ENCODE assay signal across 7 cellular contexts in genomic region chr15:84583921-84584320, GRCh38. TPM values are rescaled to one million over a fixed set of nuclear protein-coding genes. Genes with fewer than 3 reads are reported as not detected.
A peak's percentile ranks its signal among the peaks of the same experiment; 100 is the strongest.
DNase-seq lines count a peak whose midpoint lies in the region; ATAC-seq and TF ChIP-seq lines count a peak whose summit lies in the region.
"Not testable (repeated sequence)": the region's sequence is repeated elsewhere in the genome, so short reads cannot be mapped to it uniquely, and the experiment has no call there.

No MANE protein-coding gene starts in this region.

- H3K36me3 Mint-ChIP-seq in T-helper 17 cell (ENCODE audit: low read depth): not testable (repeated sequence)

- not testable (repeated sequence) for H3K27ac ChIP-seq in esophagus muscularis mucosa (replicated peaks in 1 of 4)

- not testable (repeated sequence) for H3K27me3 ChIP-seq in esophagus muscularis mucosa

- in situ Hi-C loops in G401 (cut with HindIII; ENCODE audit: low sequenced_read_pairs): not testable (repeated sequence)

- H3K4me3 Mint-ChIP-seq in T-helper 17 cell: peak overlapping the region; percentile 36

- not testable (repeated sequence) for TF ChIP-seq CTCF in esophagus muscularis mucosa (IDR thresholded peaks at IDR 0.05); fibroblast of pulmonary artery (IDR thresholded peaks at IDR 0.05; ENCODE audit: low read length, missing control alignments)

- intact Hi-C loops in esophagus muscularis mucosa (cut with DNase I): not testable (repeated sequence)

- not testable (repeated sequence) for H3K4me3 ChIP-seq in esophagus muscularis mucosa; fibroblast of pulmonary artery (replicated peaks; ENCODE audit: low read depth, low read length)

- not testable (repeated sequence) for H3K36me3 ChIP-seq in esophagus muscularis mucosa

- ATAC-seq in T-helper 17 cell: not testable (repeated sequence)

- H3K4me1 Mint-ChIP-seq in T-helper 17 cell: not testable (repeated sequence)

- not testable (repeated sequence) for H3K27ac Mint-ChIP-seq in T-helper 17 cell

- TF ChIP-seq POLR2A in esophagus muscularis mucosa (IDR thresholded peaks at IDR 0.05; ENCODE audit: low read depth): not testable (repeated sequence)

- peaks cover 18% of the 10 kb centered on the region for H3K27me3 Mint-ChIP-seq in T-helper 17 cell

- not testable (repeated sequence) for TF ChIP-seq EP300 in esophagus muscularis mucosa (IDR thresholded peaks at IDR 0.05)

- not testable (repeated sequence) for H3K9me3 ChIP-seq in T-helper 17 cell (ENCODE audit: control insufficient read depth, low read length, poor library complexity, severe bottlenecking); esophagus muscularis mucosa

- H3K4me1 ChIP-seq in esophagus muscularis mucosa: peaks cover 0 to 21% (median 13%) of the 10 kb centered on the region in 4 donors

- DNase-seq in G401 (ENCODE audit: low spot score) (peak; percentile 92), NCI-H1694 (lab: John Stamatoyannopoulos, UW) (peak; percentile 20), cerebellum (ENCODE audit: low spot score) (peak; percentile 75), esophagus muscularis mucosa (ENCODE audit: extremely low spot score) (peak; percentile 7), fibroblast of pulmonary artery (ENCODE audit: low read depth) (peak; percentile 19), myocyte (ENCODE audit: low read depth) (peak; percentile 33)
- DNase-seq in T-helper 17 cell: not testable (repeated sequence)

- WGBS in esophagus muscularis mucosa: 21% methylated on average over 4 of the region's 4 CpGs

RNA-seq across cellular contexts. Expression of gene ZSCAN2, which starts 16.9 kb away (rescaled TPM):
- 11.9 and 17.6 TPM in 2 replicates for total RNA-seq in G401 (2014; rRNA removed; shearing (Covaris generic))
- total RNA-seq in T-helper 17 cell: 1 to 10 TPM; 3.6 to 4.1 TPM
- 24.3 TPM for total RNA-seq in cerebellum
- 1 to 10 TPM; 4.6 to 9.5 (median 7.7) TPM for total RNA-seq in esophagus muscularis mucosa
- total RNA-seq in myocyte: 13.3 and 20.1 TPM in 2 replicates
- 16.1 TPM for polyA plus RNA-seq in myocyte (2012)
